19 cellular contexts compared by ENCODE assay signal in genomic region chr3:50457988-50458387, GRCh38. TPM values are rescaled to one million over a fixed set of nuclear protein-coding genes. Genes with fewer than 3 reads are reported as not detected.
DNase-seq lines count a peak whose midpoint lies in the region; ATAC-seq, FAIRE-seq and TF ChIP-seq lines count a peak whose summit lies in the region.
"Had no signal": no experiment of that assay in that cellular context is flagged by ENCODE, and none has a peak within 500 bp of the region (broad histone marks: within the 10 kb centered on the region; RNA-seq: fewer than 3 reads in every experiment).

No MANE protein-coding gene starts in this region.

- POLR2A ChIA-PET in K562 (lab: Yijun Ruan, JAX) = interaction anchor here (1.0 to 1.6 kb wide), 2 partner anchors 30 to 121 kb away, joined by 3 read pairs; no protein-coding TSS in a partner anchor
- POLR2A ChIA-PET in CD4-positive, alpha-beta memory T cell (lab: Charles Lee; ENCODE audit: partially characterized antibody) = no interaction called here
- POLR2A ChIA-PET in GM10248 (lab: Yijun Ruan, JAX) = no interaction called here

- H3K14ac ChIP-seq in H9 (ENCODE audit: insufficient read depth, low read length) = no peak overlapping the region; the same call in 1 of the 2 replicates

- H3T11ph ChIP-seq in H9 (ENCODE audit: low read length) = no peak overlapping the region

- H3K56ac ChIP-seq in H9 (ENCODE audit: insufficient read length, low read depth, low read length) = no peak overlapping the region

- WGBS in H9 (ENCODE audit: extremely low coverage, insufficient read length, low lambda C conversion rate) = no CpG with 5 or more reads among the region's 7 CpGs
- 2% methylated on average over 7 of the region's 7 CpGs for WGBS in K562 (ENCODE audit: insufficient coverage, low coverage, missing lambda C conversion rate)

- no peak overlapping the region for H3K4me3 ChIP-seq in K562
- no peak overlapping the region for H3K4me3 ChIP-seq in mucosa of descending colon
- no peak overlapping the region for H3K4me3 ChIP-seq in upper lobe of right lung
- H3K4me3 ChIP-seq in CD4-positive, alpha-beta memory T cell (ENCODE audit: low read length in 2 of 2) = no peak overlapping the region
- H3K4me3 ChIP-seq: BLaER1, GM23248 had no signal

- no TSS peak for BruUV-seq in K562 (replicated peaks; lab: Mats Ljungman, UMichigan)

- H3K4me3 Mint-ChIP-seq in H9 = no peak overlapping the region
- no peak overlapping the region for H3K4me3 Mint-ChIP-seq in CD4-positive, alpha-beta memory T cell
- H3K4me3 Mint-ChIP-seq: CD8-positive, alpha-beta memory T cell had no signal

- no peak overlapping the region for H2BK15ac ChIP-seq in H9 (ENCODE audit: low read depth, low read length)

- H3K9me1 ChIP-seq in K562 (ENCODE audit: control insufficient read depth, insufficient read depth, low read length) = no peaks in the 10 kb centered on the region

- H3K79me1 ChIP-seq in H9 (ENCODE audit: insufficient read depth, low read depth, low read length, poor library complexity, severe bottlenecking) = no peaks in the 10 kb centered on the region

- H3K27me3 ChIP-seq in H9 (ENCODE audit: insufficient read depth, low read length) (no peaks in the 10 kb centered on the region), K562 (ENCODE audit: control insufficient read depth in 2 of 2, insufficient read depth in 2 of 2, low read length in 2 of 2) (peaks cover 10 to 32% of the 10 kb centered on the region in 2 experiments; a peak in 2 of 5 replicates), upper lobe of right lung (no peaks in the 10 kb centered on the region)
- H3K27me3 ChIP-seq in CD4-positive, alpha-beta memory T cell (ENCODE audit: insufficient read depth, low read length) = no peaks in the 10 kb centered on the region
- H3K27me3 ChIP-seq: BLaER1 had no signal

- H3K27ac ChIP-seq in H9 (ENCODE audit: insufficient read length, low read depth, low read length) (no peak overlapping the region), K562 (ENCODE audit: extremely low read depth, low read depth, low read length) (no peak overlapping the region), upper lobe of right lung (no peak overlapping the region)
- H3K27ac ChIP-seq in CD4-positive, alpha-beta memory T cell (ENCODE audit: low read depth, low read length) = no peak overlapping the region
- H3K27ac ChIP-seq: BLaER1, GM23248 had no signal

- no peak overlapping the region for H4K8ac ChIP-seq in H9 (replicated peaks; ENCODE audit: insufficient read length, low read depth, low read length)

- H2BK20ac ChIP-seq in H9 (ENCODE audit: low read depth, low read length, poor library complexity, severe bottlenecking) = no peak overlapping the region

- no peak for TF ChIP-seq EP300 in K562 (IDR thresholded peaks at IDR 0.05; ENCODE audit: low read length)

- no peaks in the 10 kb centered on the region for H3K9me3 ChIP-seq in H9 (ENCODE audit: control insufficient read depth, low read depth, low read length)
- no peaks in the 10 kb centered on the region for H3K9me3 ChIP-seq in K562 (replicated peaks; ENCODE audit: control insufficient read depth, insufficient read depth, low read depth, low read length)
- H3K9me3 ChIP-seq in mucosa of descending colon = no peaks in the 10 kb centered on the region
- no peaks in the 10 kb centered on the region for H3K9me3 ChIP-seq in upper lobe of right lung
- H3K9me3 ChIP-seq in CD4-positive, alpha-beta memory T cell (ENCODE audit: control insufficient read depth in 1 of 2, low read length in 2 of 2) = no peaks in the 10 kb centered on the region
- H3K9me3 ChIP-seq: BLaER1 had no signal

- no peak overlapping the region for H2BK120ac ChIP-seq in H9 (ENCODE audit: low read depth, low read length, poor library complexity, severe bottlenecking)

- no peak overlapping the region for H2AFZ ChIP-seq in H9 (ENCODE audit: low read length)
- H2AFZ ChIP-seq in K562 (ENCODE audit: low read depth, low read length) = no peak overlapping the region
- H2AFZ ChIP-seq: GM23248 had no signal

- H3K4me2 ChIP-seq in H9 (ENCODE audit: insufficient read depth, insufficient read length, low read length) (no peak overlapping the region), K562 (ENCODE audit: insufficient read depth, low read length) (no peak overlapping the region)
- H3K4me2 ChIP-seq: BLaER1 had no signal

- no peaks in the 10 kb centered on the region for H3K9me3 Mint-ChIP-seq in H9
- no peaks in the 10 kb centered on the region for H3K9me3 Mint-ChIP-seq in CD4-positive, alpha-beta memory T cell
- H3K9me3 Mint-ChIP-seq: CD8-positive, alpha-beta memory T cell had no signal

- H3K4me1 Mint-ChIP-seq in H9 = peaks cover 29 to 40% of the 10 kb centered on the region in 2 experiments
- no peaks in the 10 kb centered on the region for H3K4me1 Mint-ChIP-seq in CD4-positive, alpha-beta memory T cell

- H3K27ac Mint-ChIP-seq in H9 = no peak overlapping the region
- no peak overlapping the region for H3K27ac Mint-ChIP-seq in CD4-positive, alpha-beta memory T cell

- no peak for TF ChIP-seq RAD21 in K562 (CRISPR knock-in tag; conservative IDR thresholded peaks at IDR 0.05 in 1 of 2, IDR thresholded peaks at IDR 0.05 in 1 of 2)

- H4K20me1 ChIP-seq in H9 (ENCODE audit: control insufficient read depth, insufficient read depth, insufficient read length) (no peaks in the 10 kb centered on the region), K562 (replicated peaks; ENCODE audit: control insufficient read depth, insufficient read depth, low read length) (no peaks in the 10 kb centered on the region)
- H4K20me1 ChIP-seq: BLaER1 had no signal

- H2AK5ac ChIP-seq in H9 (ENCODE audit: insufficient read length, low read length) = no peak overlapping the region

- H3K4me1 ChIP-seq in H9 (ENCODE audit: insufficient read depth, low read length) = peaks cover 6% of the 10 kb centered on the region; the same call in 1 of the 2 replicates
- H3K4me1 ChIP-seq in K562 (replicated peaks in 1 of 2; ENCODE audit: control insufficient read depth in 2 of 2, insufficient read depth in 2 of 2, low read length in 2 of 2) = peaks cover 0 to 6% of the 10 kb centered on the region in 2 experiments; a peak in 1 of 5 replicates
- H3K4me1 ChIP-seq in mucosa of descending colon (ENCODE audit: low read depth) = no peaks in the 10 kb centered on the region
- H3K4me1 ChIP-seq in upper lobe of right lung = no peaks in the 10 kb centered on the region
- H3K4me1 ChIP-seq in CD4-positive, alpha-beta memory T cell (ENCODE audit: insufficient read depth, low read length) = no peaks in the 10 kb centered on the region

- no peak for TF ChIP-seq CTCF in H9 (conservative IDR thresholded peaks at IDR 0.05)
- TF ChIP-seq CTCF in K562 (IDR thresholded peaks at IDR 0.05 in 2 of 3, conservative IDR thresholded peaks at IDR 0.05 in 1 of 3; ENCODE audit: insufficient read depth in 2 of 3, low read depth in 1 of 3, low read length in 3 of 3) = no peak
- TF ChIP-seq CTCF in mucosa of descending colon (IDR thresholded peaks at IDR 0.05) = no peak
- no peak for TF ChIP-seq CTCF in upper lobe of right lung (IDR thresholded peaks at IDR 0.05)
- TF ChIP-seq CTCF in GM10248 (IDR thresholded peaks at IDR 0.05; ENCODE audit: control extremely low read depth, extremely low read depth, low read depth, missing control alignments) = no peak

- no peak overlapping the region for H2BK5ac ChIP-seq in H9 (ENCODE audit: insufficient read length, low read length)

- no peak for TF ChIP-seq POLR2A in K562 (conservative IDR thresholded peaks at IDR 0.05)

- peak overlapping the region; percentile 17 for H3K18ac ChIP-seq in H9 (ENCODE audit: insufficient read length, low read depth, low read length)

- ATAC-seq in K562 = no peak
- peak; percentile 8 for ATAC-seq in mucosa of descending colon
- peak; percentile 5 for ATAC-seq in upper lobe of right lung

- CTCF ChIA-PET in K562 (lab: Yijun Ruan, JAX; ENCODE audit: low intra/inter-chr PET ratio) = no interaction called here
- CTCF ChIA-PET in CD4-positive, alpha-beta memory T cell (lab: Charles Lee; ENCODE audit: partially characterized antibody) = no interaction called here
- CTCF ChIA-PET in GM10248 (lab: Yijun Ruan, JAX) = interaction anchor here (1.2 to 2.5 kb wide), 4 partner anchors 12 to 84 kb away, joined by 3 to 7 read pairs (median 4); no protein-coding TSS in a partner anchor

- H3K36me3 ChIP-seq in K562 (ENCODE audit: control insufficient read depth, insufficient read depth, low read length) (no peaks in the 10 kb centered on the region), mucosa of descending colon (ENCODE audit: low read depth) (no peaks in the 10 kb centered on the region), upper lobe of right lung (no peaks in the 10 kb centered on the region)
- H3K36me3 ChIP-seq in CD4-positive, alpha-beta memory T cell (ENCODE audit: insufficient read depth, low read length) = no peaks in the 10 kb centered on the region
- H3K36me3 ChIP-seq: BLaER1 had no signal

- intact Hi-C loops in K562 (cut with micrococcal nuclease) = no loop called here
- intact Hi-C loops in mucosa of descending colon (cut with DNase I, micrococcal nuclease) = no loop called here
- intact Hi-C loops in upper lobe of right lung (cut with DNase I) = no loop called here
- intact Hi-C loops in CD4-positive, alpha-beta memory T cell (cut with micrococcal nuclease) = loop anchor here (10.0 kb wide), 1 partner anchor 47 kb away; the partner anchor contains the start of gene CACNA2D2

- no peaks in the 10 kb centered on the region for H3K23me2 ChIP-seq in H9 (ENCODE audit: insufficient read length, low read depth, low read length, poor library complexity, severe bottlenecking)

- no peak overlapping the region for H3K23ac ChIP-seq in H9 (ENCODE audit: insufficient read length, low read depth, low read length)

- H4K5ac ChIP-seq in H9 (ENCODE audit: insufficient read length, low read depth, low read length) = no peak overlapping the region

- no peaks in the 10 kb centered on the region for H3K36me3 Mint-ChIP-seq in H9 (ENCODE audit: insufficient read depth in 1 of 3, low read depth in 3 of 3)
- H3K36me3 Mint-ChIP-seq in CD4-positive, alpha-beta memory T cell = no peaks in the 10 kb centered on the region
- H3K36me3 Mint-ChIP-seq: CD8-positive, alpha-beta memory T cell had no signal

- H2BK12ac ChIP-seq in H9 (ENCODE audit: insufficient read length, low read depth, low read length) = no peak overlapping the region

- no peak for DNase-seq in H9
- DNase-seq in K562 (ENCODE audit: extremely low read depth in 1 of 4, low spot score in 3 of 4) = no peak
- DNase-seq in mucosa of descending colon = no peak
- no peak for DNase-seq in upper lobe of right lung
- no peak for DNase-seq in CD4-positive, alpha-beta memory T cell
- DNase-seq in GM10248 (ENCODE audit: extremely low spot score) = no peak
- DNase-seq in H4 (ENCODE audit: low spot score) = no peak
- DNase-seq: 8988T; CD8-positive, alpha-beta memory T cell; COR-L47; DMS 273 treated with DMSO at 0.1 percent for 48 hours; DMS53; DND-41; EL; GM23248; H7 had no signal

- no peaks in the 10 kb centered on the region for H3K27me3 Mint-ChIP-seq in H9 (ENCODE audit: low read depth)
- H3K27me3 Mint-ChIP-seq in CD4-positive, alpha-beta memory T cell = peaks cover 2 to 3% of the 10 kb centered on the region in 2 donors

- in situ Hi-C loops in K562 (cut with MboI) = no loop called here

- H3K9ac ChIP-seq in H9 (ENCODE audit: extremely low read depth, insufficient read length, low read length) (no peak overlapping the region), K562 (ENCODE audit: insufficient read depth in 1 of 2, low read depth in 2 of 2, low read length in 2 of 2) (0 out of 4 replicates have a peak overlapping the region, but pooled peaks of 1 of the 2 experiments have one; percentile 35)
- H3K9ac ChIP-seq: BLaER1, GM23248 had no signal

- H3K79me2 ChIP-seq in H9 (ENCODE audit: insufficient read depth, low read length) (no peaks in the 10 kb centered on the region), K562 (ENCODE audit: control insufficient read depth, insufficient read depth, low read length) (no peaks in the 10 kb centered on the region)

- H4K91ac ChIP-seq in H9 (ENCODE audit: insufficient read length, low read depth, low read length) = no peak overlapping the region

- no peak for FAIRE-seq in K562 (lab: Jason Lieb, UNC)
- FAIRE-seq: GM12891, GM19239 had no signal

- no peak overlapping the region for H3K4ac ChIP-seq in H9 (ENCODE audit: low read depth, low read length)

RNA-seq across cellular contexts. Expression of gene CACNA2D2, which starts 45.4 kb away (rescaled TPM):
- total RNA-seq in H9 (2021) (27.7 and 28.1 TPM in 2 replicates), K562 (2014; rRNA removed) (0.36 TPM in 1 of 2 replicates, not detected in the other), K562 (2014; rRNA removed; fragmentation: Illumina TruSeq; extraction: Trizol) (0.15 TPM in 1 of 2 replicates, not detected in the other), K562 (2015; rRNA removed; fragmentation: Illumina TruSeq; extraction: Trizol) (0.08 and 0.11 TPM in 2 replicates), K562 (2021) (0.36 and 0.58 TPM in 2 replicates), mucosa of descending colon (1 to 10 TPM; 1.5 to 4.9 (median 3.8) TPM), upper lobe of right lung (119 TPM)
- 0.76 and 1.4 TPM in 2 replicates for total RNA-seq in K562 (2011; cell fraction: chromatin; rRNA removed; ENCODE audit: low replicate concordance)
- total RNA-seq in K562 (2011; cell fraction: nucleolus; rRNA removed) = 0.53 and 0.67 TPM in 2 replicates
- 0.66 and 1.4 TPM in 2 replicates for total RNA-seq in K562 (2011; cell fraction: nucleoplasm; rRNA removed)
- polyA plus RNA-seq in K562 (2011; rRNA removed) (0.32 and 0.61 TPM in 2 replicates), K562 (2014; fragmentation: Illumina TruSeq; extraction: Trizol) (0.30 and 0.58 TPM in 2 replicates), K562 (2014; fragmentation: Nextera tagmentation; extraction: Ambion mirVana) (not detected), K562 (2014; rRNA removed) (0.27 and 0.57 TPM in 2 replicates)
- polyA plus RNA-seq in K562 (2011; cell fraction: cytosol; rRNA removed) = 0.77 and 0.79 TPM in 2 replicates
- polyA plus RNA-seq in K562 (2011; cell fraction: nucleus; rRNA removed) = 1.4 and 1.8 TPM in 2 replicates
- polyA plus RNA-seq in K562 (2012) = 0.26 and 0.40 TPM in 2 replicates
- 0.30 and 0.46 TPM in 2 replicates for polyA minus RNA-seq in K562 (2011; rRNA and poly(A)+ RNA removed)
- 0.19 and 0.36 TPM in 2 replicates for polyA minus RNA-seq in K562 (2011; cell fraction: cytosol; rRNA and poly(A)+ RNA removed)
- polyA minus RNA-seq in K562 (2011; cell fraction: nucleus; rRNA and poly(A)+ RNA removed) = 0.27 and 0.33 TPM in 2 replicates
- total RNA-seq in CD4-positive, alpha-beta memory T cell = 1 to 10 TPM; 1.7 to 1.9 TPM
- polyA plus RNA-seq in CD4-positive, alpha-beta memory T cell = under 1 TPM in 1 of 2 donors, not detected in 1; 0.24 TPM
- total RNA-seq in H4 (2014; rRNA removed; shearing (Covaris generic)) = 0.04 TPM in 1 of 2 replicates, not detected in the other
- total RNA-seq: GM23248 had no signal
- polyA plus RNA-seq: GM23248 had no signal
